ENCODE assay signal across 7 cellular contexts in the genomic region with DNA sequence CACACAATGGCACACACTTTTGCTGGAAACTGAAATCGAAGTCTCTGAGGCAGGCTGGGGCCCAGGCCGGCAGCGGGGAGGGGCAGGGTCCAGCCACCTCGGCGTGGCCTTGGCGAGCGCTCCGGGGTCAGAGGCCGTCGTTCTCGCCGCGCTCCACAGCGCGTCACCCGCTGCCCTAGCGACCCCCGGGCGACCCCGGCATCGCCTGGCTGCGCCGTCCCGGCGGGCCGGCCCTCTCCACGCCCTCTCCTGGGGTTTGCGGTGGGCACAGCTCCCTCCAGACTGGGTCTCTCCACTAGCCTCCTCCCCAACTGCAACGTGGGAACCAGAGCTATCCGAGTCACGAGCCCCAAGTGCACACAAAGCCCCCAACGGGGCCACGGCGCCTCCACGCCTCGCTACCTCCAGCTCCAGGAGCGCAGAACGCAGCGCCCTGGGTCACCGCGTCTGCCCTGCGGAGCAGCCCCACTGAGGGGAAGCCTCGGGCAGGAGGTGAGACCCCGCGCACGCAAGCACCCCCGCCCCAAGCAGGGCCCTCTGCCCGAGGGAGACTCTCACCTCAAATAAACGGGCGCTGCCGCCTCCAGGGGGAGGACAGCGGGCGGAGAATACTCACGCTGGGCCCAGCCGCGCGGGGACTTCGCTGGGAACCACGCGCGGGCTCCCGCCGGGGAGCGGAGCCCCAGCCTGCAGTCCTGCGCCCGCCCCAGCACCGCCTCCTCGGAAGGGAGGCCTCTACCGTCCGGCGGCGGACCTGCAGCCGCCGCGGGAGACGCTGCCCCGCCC.
A peak's percentile ranks its signal among the peaks of the same experiment; 100 is the strongest.
DNase-seq lines count a peak whose midpoint lies in the region; ATAC-seq lines count a peak whose summit lies in the region.

No MANE protein-coding gene starts in this region.

- ATAC-seq in GM18508 (IDR thresholded peaks at IDR 0.05; ENCODE audit: insufficient read depth, unreplicated experiment) (peak; percentile 86), HG02870 (IDR thresholded peaks at IDR 0.05; ENCODE audit: unreplicated experiment) (peak; percentile 97), left colon (peak; percentile 99)
- peak; percentile 93 for ATAC-seq in central memory CD8-positive, alpha-beta T cell (replicated peaks; ENCODE audit: extremely low read depth, poor library complexity, severe bottlenecking)

- no peak overlapping the region for H3K27ac Mint-ChIP-seq in central memory CD8-positive, alpha-beta T cell (ENCODE audit: low read depth)

- H3K4me1 Mint-ChIP-seq in central memory CD8-positive, alpha-beta T cell, result peaks cover 14% of the 10 kb centered on the region

- intact Hi-C loops in left colon (cut with DNase I, micrococcal nuclease), result no loop called here

- H3K36me3 Mint-ChIP-seq in central memory CD8-positive, alpha-beta T cell (ENCODE audit: insufficient read depth), result no peaks in the 10 kb centered on the region

- H3K9me3 Mint-ChIP-seq in central memory CD8-positive, alpha-beta T cell, result no peaks in the 10 kb centered on the region

- DNase-seq in NCI-H1694 treated with DMSO at 0.1 percent for 48 hours (lab: John Stamatoyannopoulos, UW) (peak; percentile 65), left colon (peak; percentile 72 to 84)
- DNase-seq in activated CD4-positive, CD25-positive, alpha-beta regulatory T cell (lab: John Stamatoyannopoulos, UW), result peak; percentile 41 to 59 (median 53)
- peak; percentile 30 to 42 for DNase-seq in central memory CD8-positive, alpha-beta T cell (ENCODE audit: low spot score in 2 of 2)
- peak; percentile 29 to 66 (median 58) for DNase-seq in stimulated activated CD4-positive, alpha-beta T cell treated with anti-CD3 and anti-CD28 coated beads, Interleukin-1b, Interleukin-23, amount 100 ng/mL, for 24 hours (ENCODE audit: low read depth in 4 of 4, low spot score in 1 of 4)

- peaks cover 73% of the 10 kb centered on the region for H3K27me3 Mint-ChIP-seq in central memory CD8-positive, alpha-beta T cell

- peak overlapping the region; percentile 79 for H3K4me3 Mint-ChIP-seq in central memory CD8-positive, alpha-beta T cell

Comparison
In these comparisons a context has a peak if more than half of its experiments do, and no peak if none do; other contexts are left out.
1. Peak in every context shown above with its lines: DNase-seq and ATAC-seq.